34 cellular contexts compared by ENCODE assay signal in the genomic region with DNA sequence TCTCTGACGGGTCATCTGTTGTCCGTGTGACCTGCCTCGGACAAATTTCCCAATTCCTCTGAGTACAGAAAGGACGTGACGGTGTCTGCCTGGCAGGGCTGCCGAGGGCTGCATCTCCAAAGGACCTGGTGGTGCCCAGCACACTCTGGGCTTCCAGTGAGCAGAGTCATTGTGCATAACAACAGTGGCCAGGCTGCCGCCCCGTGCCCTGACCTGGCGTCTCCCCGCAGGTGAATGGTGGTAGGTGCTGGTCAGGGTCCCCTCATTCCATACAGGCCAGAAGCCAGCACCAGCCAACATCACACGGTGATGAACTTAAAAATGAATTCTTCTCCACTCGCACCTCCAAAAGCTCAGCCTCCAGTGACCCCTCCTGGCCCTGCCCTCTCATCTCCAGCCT. TPM values are rescaled to one million over a fixed set of nuclear protein-coding genes. Genes with fewer than 3 reads are reported as not detected.
"Had no signal": no experiment of that assay in that cellular context is flagged by ENCODE, and none has a peak within 500 bp of the region (broad histone marks: within the 10 kb centered on the region; RNA-seq: fewer than 3 reads in every experiment).

No MANE protein-coding gene starts in this region.

- H3K36me3 ChIP-seq: ascending aorta, brain microvascular endothelial cell, esophagus muscularis mucosa, gastrocnemius medialis had no signal

- H3K9me3 ChIP-seq: ascending aorta, esophagus muscularis mucosa, gastrocnemius medialis had no signal

- ATAC-seq: activated CD4-positive, alpha-beta T cell treated with anti-CD3 and anti-CD28 coated beads for 36 hours; activated CD8-positive, alpha-beta memory T cell treated with anti-CD3 and anti-CD28 coated beads, Interleukin-2, amount 10 ng/mL, durations not matched to agents 7 days and 5 days; activated CD8-positive, alpha-beta T cell treated with anti-CD3 and anti-CD28 coated beads, Interleukin-2, amount 10 ng/mL, durations not matched to agents 7 days and 5 days; effector memory CD8-positive, alpha-beta T cell; foreskin keratinocyte; gastrocnemius medialis; T-cell had no signal

- H3K36me3 Mint-ChIP-seq: activated CD4-positive, alpha-beta memory T cell treated with anti-CD3 and anti-CD28 coated beads for 36 hours; activated CD8-positive, alpha-beta memory T cell treated with anti-CD3 and anti-CD28 coated beads, Interleukin-2, amount 10 ng/mL, durations not matched to agents 7 days and 5 days; activated naive CD4-positive, alpha-beta T cell treated with anti-CD3 and anti-CD28 coated beads, Interleukin-2, amount 50 U/mL, for 24 hours; activated naive CD8-positive, alpha-beta T cell treated with anti-CD3 and anti-CD28 coated beads, Interleukin-2, amount 10 ng/mL, durations not matched to agents 7 days and 5 days; T-cell had no signal

- H3K27ac Mint-ChIP-seq: activated CD4-positive, alpha-beta memory T cell treated with anti-CD3 and anti-CD28 coated beads for 36 hours; activated CD4-positive, alpha-beta T cell treated with anti-CD3 and anti-CD28 coated beads for 36 hours; activated CD4-positive, alpha-beta T cell treated with anti-CD3 and anti-CD28 coated beads, Interleukin-2, amount 10 ng/mL, durations not matched to agents 24 days and 14 days; activated CD8-positive, alpha-beta memory T cell treated with anti-CD3 and anti-CD28 coated beads, Interleukin-2, amount 10 ng/mL, durations not matched to agents 7 days and 5 days; activated CD8-positive, alpha-beta T cell treated with anti-CD3 and anti-CD28 coated beads, Interleukin-2, amount 10 ng/mL, durations not matched to agents 7 days and 5 days; activated naive CD4-positive, alpha-beta T cell treated with anti-CD3 and anti-CD28 coated beads for 36 hours; activated naive CD4-positive, alpha-beta T cell treated with anti-CD3 and anti-CD28 coated beads, Interleukin-2, amount 50 U/mL, for 24 hours; activated naive CD8-positive, alpha-beta T cell treated with anti-CD3 and anti-CD28 coated beads, Interleukin-2, amount 10 ng/mL, durations not matched to agents 7 days and 5 days; activated T-helper 1 cell treated with anti-CD3 and anti-CD28 coated beads, Interleukin-12 subunit alpha, Interleukin-12 subunit beta, Interleukin-2, Interleukin-4 antibody, amounts not matched to agents 30 ng/mL and 10 ng/mL and 1 ng/mL, durations not matched to agents 14 hours and 24 hours and 36 hours; activated T-helper 2 cell treated with anti-CD3 and anti-CD28 coated beads, Interferon-gamma antibody, Interleukin-2, Interleukin-4, amounts not matched to agents 10 μg/mL and 5 μg/mL and 100 μg/mL, durations not matched to agents 14 hours and 24 hours and 36 hours; effector memory CD8-positive, alpha-beta T cell; T-cell; T-helper 1 cell treated with Interleukin-12 subunit alpha and Interleukin-12 subunit beta and Interleukin-4 antibody, amounts not matched to agents 30 μg/mL and 1 μg/mL, for 36 hours; T-helper 2 cell treated with Interferon-gamma antibody and Interleukin-4, amounts not matched to agents 5 μg/mL and 100 μg/mL, for 36 hours had no signal

- H3K4me3 ChIP-seq: ascending aorta, esophagus muscularis mucosa, gastrocnemius medialis had no signal

- H3K27me3 ChIP-seq: ascending aorta, brain microvascular endothelial cell, foreskin keratinocyte had no signal

- H3K4me1 Mint-ChIP-seq: activated CD4-positive, alpha-beta T cell treated with anti-CD3 and anti-CD28 coated beads for 36 hours; activated CD4-positive, alpha-beta T cell treated with anti-CD3 and anti-CD28 coated beads, Interleukin-2, amount 10 ng/mL, durations not matched to agents 24 days and 14 days; activated CD8-positive, alpha-beta memory T cell treated with anti-CD3 and anti-CD28 coated beads, Interleukin-2, amount 10 ng/mL, durations not matched to agents 7 days and 5 days; activated naive CD4-positive, alpha-beta T cell treated with anti-CD3 and anti-CD28 coated beads, Interleukin-2, amount 50 U/mL, for 24 hours; activated naive CD8-positive, alpha-beta T cell treated with anti-CD3 and anti-CD28 coated beads, Interleukin-2, amount 10 ng/mL, durations not matched to agents 7 days and 5 days; T-cell had no signal

- H3K4me1 ChIP-seq: foreskin keratinocyte, gastrocnemius medialis had no signal

- H3K9me3 Mint-ChIP-seq: activated CD4-positive, alpha-beta memory T cell treated with anti-CD3 and anti-CD28 coated beads for 36 hours; activated CD4-positive, alpha-beta T cell treated with anti-CD3 and anti-CD28 coated beads, Interleukin-2, amount 10 ng/mL, durations not matched to agents 24 days and 14 days; activated naive CD4-positive, alpha-beta T cell treated with anti-CD3 and anti-CD28 coated beads for 36 hours; activated naive CD4-positive, alpha-beta T cell treated with anti-CD3 and anti-CD28 coated beads, Interleukin-2, amount 50 U/mL, for 24 hours; activated naive CD8-positive, alpha-beta T cell treated with anti-CD3 and anti-CD28 coated beads, Interleukin-2, amount 10 ng/mL, durations not matched to agents 7 days and 5 days; activated T-helper 1 cell treated with anti-CD3 and anti-CD28 coated beads, Interleukin-12 subunit alpha, Interleukin-12 subunit beta, Interleukin-2, Interleukin-4 antibody, amounts not matched to agents 30 ng/mL and 10 ng/mL and 1 ng/mL, durations not matched to agents 14 hours and 24 hours and 36 hours; activated T-helper 2 cell treated with anti-CD3 and anti-CD28 coated beads, Interferon-gamma antibody, Interleukin-2, Interleukin-4, amounts not matched to agents 10 μg/mL and 5 μg/mL and 100 μg/mL, durations not matched to agents 14 hours and 24 hours and 36 hours; effector memory CD8-positive, alpha-beta T cell; T-cell; T-helper 1 cell treated with Interleukin-12 subunit alpha and Interleukin-12 subunit beta and Interleukin-4 antibody, amounts not matched to agents 30 μg/mL and 1 μg/mL, for 36 hours; T-helper 2 cell treated with Interferon-gamma antibody and Interleukin-4, amounts not matched to agents 5 μg/mL and 100 μg/mL, for 36 hours had no signal

- DNase-seq: activated CD4-positive, alpha-beta memory T cell treated with anti-CD3 and anti-CD28 coated beads for 36 hours; activated CD4-positive, alpha-beta T cell treated with anti-CD3 and anti-CD28 coated beads for 36 hours; activated CD4-positive, alpha-beta T cell treated with anti-CD3 and anti-CD28 coated beads, Interleukin-2, amount 10 ng/mL, durations not matched to agents 24 days and 14 days; activated CD4-positive, CD25-positive, alpha-beta regulatory T cell; activated CD4-positive, CD25-positive, alpha-beta regulatory T cell treated with anti-CD3 and anti-CD28 coated beads, Interleukin-2, amount 50 U/mL, for 72 hours; activated CD8-positive, alpha-beta memory T cell treated with anti-CD3 and anti-CD28 coated beads, Interleukin-2, amount 10 ng/mL, durations not matched to agents 7 days and 5 days; activated CD8-positive, alpha-beta memory T cell treated with anti-CD3 and anti-CD28 coated beads, Interleukin-2, amount 50 U/mL, for 4 hours; activated CD8-positive, alpha-beta T cell treated with anti-CD3 and anti-CD28 coated beads, Interleukin-2, amount 10 ng/mL, durations not matched to agents 7 days and 5 days; activated effector memory CD4-positive, alpha-beta T cell treated with anti-CD3 and anti-CD28 coated beads, Interleukin-2, amount 50 U/mL, for 16 hours; activated naive CD4-positive, alpha-beta T cell treated with anti-CD3 and anti-CD28 coated beads for 36 hours; activated naive CD8-positive, alpha-beta T cell treated with anti-CD3 and anti-CD28 coated beads, Interleukin-2, amount 10 ng/mL, durations not matched to agents 7 days and 5 days; activated T-cell treated with anti-CD3 and anti-CD28 coated beads, Interleukin-2, amount 50 U/mL, for 1 hour; activated T-cell treated with anti-CD3 and anti-CD28 coated beads, Interleukin-2, amount 50 U/mL, for 48 hours; brain microvascular endothelial cell; caudate nucleus; cortex of kidney; dermis blood vessel endothelial cell; effector CD4-positive, alpha-beta T cell; effector memory CD8-positive, alpha-beta T cell; erythroblast; foreskin keratinocyte; gastrocnemius medialis; glutamatergic neuron; SW 1271; T-cell; T1000 had no signal

- H3K27ac ChIP-seq: ascending aorta, brain microvascular endothelial cell, esophagus muscularis mucosa, foreskin keratinocyte, gastrocnemius medialis had no signal

- H3K4me3 Mint-ChIP-seq: activated CD4-positive, alpha-beta memory T cell treated with anti-CD3 and anti-CD28 coated beads for 36 hours; activated CD4-positive, alpha-beta T cell treated with anti-CD3 and anti-CD28 coated beads for 36 hours; activated CD4-positive, alpha-beta T cell treated with anti-CD3 and anti-CD28 coated beads, Interleukin-2, amount 10 ng/mL, durations not matched to agents 24 days and 14 days; activated CD8-positive, alpha-beta memory T cell treated with anti-CD3 and anti-CD28 coated beads, Interleukin-2, amount 10 ng/mL, durations not matched to agents 7 days and 5 days; activated CD8-positive, alpha-beta T cell treated with anti-CD3 and anti-CD28 coated beads, Interleukin-2, amount 10 ng/mL, durations not matched to agents 7 days and 5 days; activated naive CD4-positive, alpha-beta T cell treated with anti-CD3 and anti-CD28 coated beads for 36 hours; activated naive CD4-positive, alpha-beta T cell treated with anti-CD3 and anti-CD28 coated beads, Interleukin-2, amount 50 U/mL, for 24 hours; activated naive CD8-positive, alpha-beta T cell treated with anti-CD3 and anti-CD28 coated beads, Interleukin-2, amount 10 ng/mL, durations not matched to agents 7 days and 5 days; activated T-helper 1 cell treated with anti-CD3 and anti-CD28 coated beads, Interleukin-12 subunit alpha, Interleukin-12 subunit beta, Interleukin-2, Interleukin-4 antibody, amounts not matched to agents 30 ng/mL and 10 ng/mL and 1 ng/mL, durations not matched to agents 14 hours and 24 hours and 36 hours; effector memory CD8-positive, alpha-beta T cell; T-cell; T-helper 1 cell treated with Interleukin-12 subunit alpha and Interleukin-12 subunit beta and Interleukin-4 antibody, amounts not matched to agents 30 μg/mL and 1 μg/mL, for 36 hours; T-helper 2 cell treated with Interferon-gamma antibody and Interleukin-4, amounts not matched to agents 5 μg/mL and 100 μg/mL, for 36 hours had no signal

RNA-seq across cellular contexts. Expression of gene PRDM16, which starts 28.2 kb away (rescaled TPM):
- total RNA-seq: activated CD4-positive, alpha-beta memory T cell treated with anti-CD3 and anti-CD28 coated beads for 36 hours; activated CD4-positive, alpha-beta T cell treated with anti-CD3 and anti-CD28 coated beads, Interleukin-2, amount 10 ng/mL, durations not matched to agents 24 days and 14 days; activated CD8-positive, alpha-beta memory T cell treated with anti-CD3 and anti-CD28 coated beads for 36 hours; activated CD8-positive, alpha-beta memory T cell treated with anti-CD3 and anti-CD28 coated beads, Interleukin-2, amount 10 ng/mL, durations not matched to agents 7 days and 5 days; activated naive CD8-positive, alpha-beta T cell treated with anti-CD3 and anti-CD28 coated beads, Interleukin-2, amount 10 ng/mL, durations not matched to agents 7 days and 5 days; activated T-helper 1 cell treated with anti-CD3 and anti-CD28 coated beads, Interleukin-12 subunit alpha, Interleukin-12 subunit beta, Interleukin-2, Interleukin-4 antibody, amounts not matched to agents 30 ng/mL and 10 ng/mL and 1 ng/mL, durations not matched to agents 14 hours and 24 hours and 36 hours; activated T-helper 2 cell treated with anti-CD3 and anti-CD28 coated beads, Interferon-gamma antibody, Interleukin-2, Interleukin-4, amounts not matched to agents 10 μg/mL and 5 μg/mL and 100 μg/mL, durations not matched to agents 14 hours and 24 hours and 36 hours; dermis blood vessel endothelial cell had no signal
